19 cellular contexts compared by ENCODE assay signal in the genomic region with DNA sequence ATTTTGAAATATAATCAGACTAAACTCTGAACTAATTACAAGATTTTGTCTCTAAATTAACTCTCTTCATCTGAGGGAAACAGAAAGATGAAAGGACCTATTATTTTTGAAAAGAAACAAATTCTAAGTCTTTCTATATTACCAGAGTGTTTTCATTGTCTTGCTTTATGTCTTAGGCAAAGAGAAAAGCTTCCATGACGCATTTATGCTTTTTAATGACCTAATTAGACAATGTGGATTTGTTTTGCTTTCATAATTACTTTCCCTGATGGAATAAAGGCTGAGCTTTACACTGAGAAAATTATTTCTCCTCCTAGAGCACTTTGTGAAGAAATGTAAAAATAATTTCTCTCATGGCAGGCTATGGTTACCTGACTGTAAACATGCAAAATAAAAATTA.
DNase-seq lines count a peak whose midpoint lies in the region; ATAC-seq, FAIRE-seq and TF ChIP-seq lines count a peak whose summit lies in the region.
"Had no signal": no experiment of that assay in that cellular context is flagged by ENCODE, and none has a peak within 500 bp of the region (broad histone marks: within the 10 kb centered on the region; RNA-seq: fewer than 3 reads in every experiment).

No MANE protein-coding gene starts in this region.

- CTCF ChIA-PET in A549 (lab: Yijun Ruan, JAX), result interaction anchor here (0.6 to 1.4 kb wide), 2 partner anchors 14 to 20 kb away, joined by 3 read pairs; no protein-coding TSS in a partner anchor

- FAIRE-seq in A549 (lab: Jason Lieb, UNC), result no peak

- no peak for TF ChIP-seq CTCF in A549 (IDR thresholded peaks at IDR 0.05)

- H3K27ac ChIP-seq in A549, result no peak overlapping the region
- H3K27ac ChIP-seq: HL-60, KMS-11 had no signal

- TF ChIP-seq POLR2A in A549 (IDR thresholded peaks at IDR 0.05; ENCODE audit: low read length), result no peak

- DNase-seq in A549 (ENCODE audit: low read depth in 1 of 2, low spot score in 1 of 2) (no peak), MG63 (no peak), medulla oblongata (ENCODE audit: extremely low spot score) (peak; percentile 16), DMS53 treated with DMSO at 0.1 percent for 48 hours (lab: John Stamatoyannopoulos, UW; ENCODE audit: unreplicated experiment) (no peak), NCI-H1048 (lab: John Stamatoyannopoulos, UW) (no peak)
- DNase-seq in activated CD4-positive, alpha-beta T cell treated with anti-CD3 and anti-CD28 coated beads for 48 hours, result no peak
- DNase-seq: C1 segment of cervical spinal cord; CD8-positive, alpha-beta memory T cell; DMS79 treated with DMSO at 0.1 percent for 48 hours; NCI-H146; NCI-H2081 treated with DMSO at 0.1 percent for 48 hours; NCI-H510A; NCI-H774; RPMI8226; SIG-M5 had no signal

- 81% methylated on average over 1 of the region's 1 CpG for WGBS in A549 (ENCODE audit: missing lambda C conversion rate)

- H3K4me1 ChIP-seq in A549 (peaks cover 12% of the 10 kb centered on the region; the same call in 2 of the 3 replicates), endocrine pancreas (ENCODE audit: control insufficient read depth, insufficient read depth, low read length) (no peaks in the 10 kb centered on the region)
- H3K4me1 ChIP-seq: HAP-1 had no signal

- ATAC-seq in A549, result no peak

- H3K4me2 ChIP-seq in A549, result 0 out of 3 replicates have a peak overlapping the region, but pooled peaks have one; percentile 0
- H3K4me2 ChIP-seq: KMS-11 had no signal

- TF ChIP-seq EP300 in A549 (IDR thresholded peaks at IDR 0.05), result no peak

- no peaks in the 10 kb centered on the region for H3K27me3 ChIP-seq in MG63
- H3K27me3 ChIP-seq in endocrine pancreas (ENCODE audit: control insufficient read depth, insufficient read depth, low read length), result no peaks in the 10 kb centered on the region

- H3K36me3 ChIP-seq in MG63, result no peaks in the 10 kb centered on the region
- no peaks in the 10 kb centered on the region for H3K36me3 ChIP-seq in endocrine pancreas (ENCODE audit: control insufficient read depth, insufficient read depth, low read length)
- H3K36me3 ChIP-seq: HAP-1 had no signal

- no peaks in the 10 kb centered on the region for H3K9me3 ChIP-seq in A549
- no peaks in the 10 kb centered on the region for H3K9me3 ChIP-seq in MG63
- no peaks in the 10 kb centered on the region for H3K9me3 ChIP-seq in endocrine pancreas (ENCODE audit: control insufficient read depth, low read length)
- H3K9me3 ChIP-seq: HAP-1 had no signal

- no peak overlapping the region for H3K9ac ChIP-seq in endocrine pancreas (ENCODE audit: control insufficient read depth, insufficient read depth, low read length)
- H3K9ac ChIP-seq: KMS-11 had no signal

- no peak for TF ChIP-seq RAD21 in A549 (conservative IDR thresholded peaks at IDR 0.05 in 1 of 2, IDR thresholded peaks at IDR 0.05 in 1 of 2)

- POLR2A ChIA-PET in A549 (lab: Yijun Ruan, JAX), result no interaction called here

- H3K4me3 ChIP-seq in A549, result no peak overlapping the region
- H3K4me3 ChIP-seq in MG63, result peak overlapping the region; percentile 8; the same call in 1 of the 2 replicates
- H3K4me3 ChIP-seq in endocrine pancreas (ENCODE audit: control insufficient read depth, insufficient read depth, low read length), result peak overlapping the region; percentile 29
- H3K4me3 ChIP-seq: HAP-1 had no signal

TF ChIP-seq in A549, 52 proteins besides CTCF, POLR2A, EP300 and RAD21:
- TF ChIP-seq HDAC2 (IDR thresholded peaks at IDR 0.05), result no peak
- no peak for TF ChIP-seq FOSB (CRISPR knock-in tag; IDR thresholded peaks at IDR 0.05)
- TF ChIP-seq HOXB5 (CRISPR knock-in tag; IDR thresholded peaks at IDR 0.05), result no peak
- TF ChIP-seq, protein P1, sequence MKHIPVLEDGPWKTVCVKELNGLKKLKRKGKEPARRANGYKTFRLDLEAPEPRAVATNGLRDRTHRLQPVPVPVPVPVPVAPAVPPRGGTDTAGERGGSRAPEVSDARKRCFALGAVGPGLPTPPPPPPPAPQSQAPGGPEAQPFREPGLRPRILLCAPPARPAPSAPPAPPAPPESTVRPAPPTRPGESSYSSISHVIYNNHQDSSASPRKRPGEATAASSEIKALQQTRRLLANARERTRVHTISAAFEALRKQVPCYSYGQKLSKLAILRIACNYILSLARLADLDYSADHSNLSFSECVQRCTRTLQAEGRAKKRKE (CRISPR knock-in tag; IDR thresholded peaks at IDR 0.05; ENCODE audit: low read depth), result no peak
- no peak for TF ChIP-seq ZSCAN20 (CRISPR knock-in tag; IDR thresholded peaks at IDR 0.05)
- no peak for TF ChIP-seq ESRRA (IDR thresholded peaks at IDR 0.05; ENCODE audit: borderline replicate concordance, low read length)
- no peak for TF ChIP-seq CBX2 (IDR thresholded peaks at IDR 0.05; ENCODE audit: borderline replicate concordance, low read depth)
- no peak for TF ChIP-seq SREBF2 (IDR thresholded peaks at IDR 0.05)
- TF ChIP-seq, protein P2, sequence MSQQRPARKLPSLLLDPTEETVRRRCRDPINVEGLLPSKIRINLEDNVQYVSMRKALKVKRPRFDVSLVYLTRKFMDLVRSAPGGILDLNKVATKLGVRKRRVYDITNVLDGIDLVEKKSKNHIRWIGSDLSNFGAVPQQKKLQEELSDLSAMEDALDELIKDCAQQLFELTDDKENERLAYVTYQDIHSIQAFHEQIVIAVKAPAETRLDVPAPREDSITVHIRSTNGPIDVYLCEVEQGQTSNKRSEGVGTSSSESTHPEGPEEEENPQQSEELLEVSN (IDR thresholded peaks at IDR 0.05; ENCODE audit: borderline replicate concordance, low read depth), result no peak
- no peak for TF ChIP-seq MAX (IDR thresholded peaks at IDR 0.05)
